Comparison of ENCODE assay signal across 16 cellular contexts in the genomic region with DNA sequence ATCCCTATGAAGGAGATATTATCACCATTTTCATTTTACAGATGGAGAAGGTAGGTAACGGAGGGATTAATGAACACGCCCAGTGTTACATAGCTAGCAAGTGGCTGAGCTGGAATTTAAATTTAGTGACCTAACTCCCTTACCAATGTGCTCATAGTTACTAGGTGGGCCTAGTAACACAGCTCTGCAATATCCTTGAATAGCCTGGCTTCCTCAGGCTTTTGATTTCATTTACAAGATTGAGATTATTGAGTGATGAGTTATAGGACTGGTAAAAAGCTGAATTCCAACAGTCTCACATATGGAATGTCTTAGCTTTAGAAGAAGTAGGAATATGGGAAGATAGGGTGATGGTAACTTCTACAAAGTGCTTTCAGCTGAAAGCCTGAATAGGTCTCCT.
A peak's percentile ranks its signal among the peaks of the same experiment; 100 is the strongest.
DNase-seq lines count a peak whose midpoint lies in the region; TF ChIP-seq lines count a peak whose summit lies in the region.
"Had no signal": no experiment of that assay in that cellular context is flagged by ENCODE, and none has a peak within 500 bp of the region (broad histone marks: within the 10 kb centered on the region; RNA-seq: fewer than 3 reads in every experiment).

No MANE protein-coding gene starts in this region.

- no peak overlapping the region for H3K9ac ChIP-seq in smooth muscle cell (ENCODE audit: low read depth)

- 88% methylated on average over 2 of the region's 2 CpGs for WGBS in smooth muscle cell (ENCODE audit: low lambda C conversion rate)

- H3K4me2 ChIP-seq in smooth muscle cell, result peak overlapping the region; percentile 54

- H3F3A ChIP-seq in smooth muscle cell (ENCODE audit: low read depth), result no peaks in the 10 kb centered on the region

- H3K27ac ChIP-seq in smooth muscle cell (ENCODE audit: low read depth), result no peak overlapping the region
- H3K27ac ChIP-seq: RWPE1 had no signal

- H3K4me1 ChIP-seq in smooth muscle cell (ENCODE audit: low read depth), result peaks cover 10% of the 10 kb centered on the region

- no peaks in the 10 kb centered on the region for H3K27me3 ChIP-seq in smooth muscle cell (ENCODE audit: low read depth)

- H2AFZ ChIP-seq in smooth muscle cell (ENCODE audit: low read depth), result no peak overlapping the region

- no peaks in the 10 kb centered on the region for H4K20me1 ChIP-seq in smooth muscle cell (ENCODE audit: low read depth)

- H3K4me3 ChIP-seq in smooth muscle cell, result no peak overlapping the region

- no peak for TF ChIP-seq CTCF in smooth muscle cell (IDR thresholded peaks at IDR 0.05; ENCODE audit: borderline replicate concordance, insufficient read depth, poor library complexity, severe bottlenecking)

- no peaks in the 10 kb centered on the region for H3K9me3 ChIP-seq in smooth muscle cell (replicated peaks; ENCODE audit: low read depth)

- H3K36me3 ChIP-seq in smooth muscle cell (ENCODE audit: low read depth), result no peaks in the 10 kb centered on the region

- no peaks in the 10 kb centered on the region for H3K79me2 ChIP-seq in smooth muscle cell (ENCODE audit: low read depth)

- DNase-seq in HS-5 (ENCODE audit: low read depth) (peak; percentile 49), astrocyte of the hippocampus (ENCODE audit: low read depth, low spot score) (peak; percentile 32), glomerular visceral epithelial cell (ENCODE audit: extremely low spot score) (peak; percentile 16), smooth muscle cell (lab: John Stamatoyannopoulos, UW; ENCODE audit: unreplicated experiment) (no peak), AG20443 (ENCODE audit: low spot score) (no peak), NCI-H748 treated with DMSO at 0.1 percent for 48 hours (lab: John Stamatoyannopoulos, UW) (no peak)
- no peak for DNase-seq in NK-92 treated with Interleukin-12 subunit alpha and Interleukin-12 subunit beta, amount 100 ng/mL, for 24 hours (lab: John Stamatoyannopoulos, UW)
- DNase-seq: ACHN, DMS79 treated with DMSO at 0.1 percent for 48 hours, H9, KG1, MV-4-11, NCI-H1694 treated with DMSO at 0.1 percent for 48 hours, NCI-H2107, NCI-H510A had no signal

Comparison
In these comparisons a context has a peak if more than half of its experiments do, and no peak if none do; other contexts are left out.
1. DNase-seq: peak in HS-5 (single experiment), astrocyte of the hippocampus (single experiment) and glomerular visceral epithelial cell (single experiment); none in smooth muscle cell (single experiment), AG20443 (single experiment), NCI-H748 treated with DMSO at 0.1 percent for 48 hours (single experiment) and NK-92 treated with Interleukin-12 subunit alpha and Interleukin-12 subunit beta, amount 100 ng/mL, for 24 hours (single experiment).